In genomic region chr15:67144609-67145306, GRCh38 we compare ENCODE assay signal across 9 cellular contexts.
A peak's percentile ranks its signal among the peaks of the same experiment; 100 is the strongest.
DNase-seq lines count a peak whose midpoint lies in the region; ATAC-seq, FAIRE-seq and TF ChIP-seq lines count a peak whose summit lies in the region.
"Had no signal": no experiment of that assay in that cellular context is flagged by ENCODE, and none has a peak within 500 bp of the region (broad histone marks: within the 10 kb centered on the region; RNA-seq: fewer than 3 reads in every experiment).

No MANE protein-coding gene starts in this region.

- no peak for TF ChIP-seq CTCF in K562 (IDR thresholded peaks at IDR 0.05 in 2 of 3, conservative IDR thresholded peaks at IDR 0.05 in 1 of 3; ENCODE audit: insufficient read depth in 2 of 3, low read depth in 1 of 3, low read length in 3 of 3)

- intact Hi-C loops in K562 (cut with micrococcal nuclease), result no loop called here
- intact Hi-C loops in naive thymus-derived CD4-positive, alpha-beta T cell (cut with micrococcal nuclease), result loop anchor here in 1 of 2 donors (5.0 kb wide), 1 partner anchor 77 kb away; the partner anchor contains the start of gene SMAD3

- H3K9me3 Mint-ChIP-seq in naive thymus-derived CD4-positive, alpha-beta T cell, result no peaks in the 10 kb centered on the region

- no peaks in the 10 kb centered on the region for H3K9me3 ChIP-seq in BLaER1 treated with 17β-estradiol and CSF1 and Interleukin-3, amounts not matched to agents 10 nM and 100 nM (replicated peaks in 1 of 11)
- no peaks in the 10 kb centered on the region for H3K9me3 ChIP-seq in K562 (replicated peaks; ENCODE audit: control insufficient read depth, insufficient read depth, low read depth, low read length)
- no peaks in the 10 kb centered on the region for H3K9me3 ChIP-seq in naive thymus-derived CD4-positive, alpha-beta T cell (ENCODE audit: control insufficient read depth in 2 of 3, low read length in 3 of 3)
- H3K9me3 ChIP-seq: ascending aorta had no signal

- CTCF ChIA-PET in K562 (lab: Yijun Ruan, JAX; ENCODE audit: low intra/inter-chr PET ratio), result no interaction called here
- CTCF ChIA-PET in naive thymus-derived CD4-positive, alpha-beta T cell (lab: Charles Lee), result interaction anchor here (0.6 kb wide), 1 partner anchor 63 kb away, joined by 3 read pairs; no protein-coding TSS in a partner anchor

- peak overlapping the region in 4 of 9 donors; percentile 1 to 88 (median 58) for H3K27ac Mint-ChIP-seq in naive thymus-derived CD4-positive, alpha-beta T cell

- WGBS in K562 (ENCODE audit: insufficient coverage, low coverage, missing lambda C conversion rate), result 59% methylated on average over 7 of the region's 7 CpGs

- DNase-seq in Jurkat, Clone E6-1 (ENCODE audit: low read depth, low spot score), result peak; percentile 75
- DNase-seq in K562 (ENCODE audit: extremely low read depth in 1 of 4, low spot score in 3 of 4) (no peak), epidermal melanocyte (ENCODE audit: insufficient read length, low spot score) (no peak), NCI-H2081 treated with DMSO at 0.1 percent for 48 hours (lab: John Stamatoyannopoulos, UW) (no peak), NCI-H82 (lab: John Stamatoyannopoulos, UW) (no peak)
- no peak for DNase-seq in naive thymus-derived CD4-positive, alpha-beta T cell

- H3K79me2 ChIP-seq in K562 (ENCODE audit: control insufficient read depth, insufficient read depth, low read length), result peaks cover 13% of the 10 kb centered on the region; the same call in 2 of the 3 replicates

- in situ Hi-C loops in K562 (cut with MboI), result no loop called here

- H4K20me1 ChIP-seq in BLaER1 treated with 17β-estradiol and CSF1 and Interleukin-3, amounts not matched to agents 10 nM and 100 nM, result peaks cover 99 to 100% (median 100%) of the 10 kb centered on the region in 11 experiments
- peaks cover 48% of the 10 kb centered on the region for H4K20me1 ChIP-seq in K562 (replicated peaks; ENCODE audit: control insufficient read depth, insufficient read depth, low read length)

- BruUV-seq in K562 (replicated peaks; lab: Mats Ljungman, UMichigan), result no TSS peak

- H3K4me2 ChIP-seq in BLaER1 treated with 17β-estradiol and CSF1 and Interleukin-3, amounts not matched to agents 10 nM and 100 nM, result peak overlapping the region; percentile 79 to 90 (median 85)
- H3K4me2 ChIP-seq in K562 (ENCODE audit: insufficient read depth, low read length), result no peak overlapping the region

- FAIRE-seq in K562 (lab: Jason Lieb, UNC), result no peak

- POLR2A ChIA-PET in K562 (lab: Yijun Ruan, JAX), result interaction anchor here (0.6 kb wide), 1 partner anchor 290 kb away, joined by 3 read pairs; no protein-coding TSS in a partner anchor
- POLR2A ChIA-PET in naive thymus-derived CD4-positive, alpha-beta T cell (lab: Charles Lee), result interaction anchor here (0.6 to 1.9 kb wide), 2 partner anchors 8 to 38 kb away, joined by 3 to 4 read pairs; no protein-coding TSS in a partner anchor

- TF ChIP-seq EP300 in K562 (IDR thresholded peaks at IDR 0.05; ENCODE audit: low read length), result no peak

- peaks cover 0 to 55% (median 20%) of the 10 kb centered on the region in 11 experiments; a peak in 19 of 22 replicates for H3K36me3 ChIP-seq in BLaER1 treated with 17β-estradiol and CSF1 and Interleukin-3, amounts not matched to agents 10 nM and 100 nM
- H3K36me3 ChIP-seq in K562 (ENCODE audit: control insufficient read depth, insufficient read depth, low read length), result no peaks in the 10 kb centered on the region
- no peaks in the 10 kb centered on the region for H3K36me3 ChIP-seq in naive thymus-derived CD4-positive, alpha-beta T cell (ENCODE audit: control insufficient read depth in 2 of 3, insufficient read depth in 3 of 3, low read length in 3 of 3)
- H3K36me3 ChIP-seq: ascending aorta had no signal

- H3K4me1 ChIP-seq in BLaER1 treated with 17β-estradiol and CSF1 and Interleukin-3, amounts not matched to agents 10 nM and 100 nM, result peaks cover 90 to 100% (median 99%) of the 10 kb centered on the region in 10 experiments
- peaks cover 5 to 10% of the 10 kb centered on the region in 2 experiments for H3K4me1 ChIP-seq in K562 (replicated peaks in 1 of 2; ENCODE audit: control insufficient read depth in 2 of 2, insufficient read depth in 2 of 2, low read length in 2 of 2)
- peaks cover 32 to 47% of the 10 kb centered on the region in 2 donors for H3K4me1 ChIP-seq in naive thymus-derived CD4-positive, alpha-beta T cell (ENCODE audit: control insufficient read depth in 2 of 2, insufficient read depth in 2 of 2, low read length in 2 of 2)

- TF ChIP-seq POLR2A in K562 (conservative IDR thresholded peaks at IDR 0.05), result no peak

- H2AFZ ChIP-seq in K562 (ENCODE audit: low read depth, low read length), result no peak overlapping the region

- no peaks in the 10 kb centered on the region for H3K27me3 ChIP-seq in BLaER1 treated with 17β-estradiol and CSF1 and Interleukin-3, amounts not matched to agents 10 nM and 100 nM
- no peaks in the 10 kb centered on the region for H3K27me3 ChIP-seq in K562 (ENCODE audit: control insufficient read depth in 2 of 2, insufficient read depth in 2 of 2, low read length in 2 of 2)
- no peaks in the 10 kb centered on the region for H3K27me3 ChIP-seq in naive thymus-derived CD4-positive, alpha-beta T cell (ENCODE audit: control insufficient read depth in 2 of 2, insufficient read depth in 2 of 2, low read length in 2 of 2)
- H3K27me3 ChIP-seq: ascending aorta had no signal

- H3K27ac ChIP-seq in BLaER1 treated with 17β-estradiol and CSF1 and Interleukin-3, amounts not matched to agents 10 nM and 100 nM, result peak overlapping the region in 10 of 11 experiments; percentile 13 to 83 (median 76); a peak in 16 of 22 replicates
- no peak overlapping the region for H3K27ac ChIP-seq in K562 (ENCODE audit: extremely low read depth, low read depth, low read length)
- no peak overlapping the region for H3K27ac ChIP-seq in naive thymus-derived CD4-positive, alpha-beta T cell (ENCODE audit: low read depth, low read length)
- H3K27ac ChIP-seq: ascending aorta had no signal

- peak overlapping the region in 6 of 11 experiments; percentile 3 to 72 (median 42); a peak in 6 of 22 replicates for H3K9ac ChIP-seq in BLaER1 treated with 17β-estradiol and CSF1 and Interleukin-3, amounts not matched to agents 10 nM and 100 nM
- peak overlapping the region in 1 of 2 experiments; percentile 80; a peak in 2 of 4 replicates for H3K9ac ChIP-seq in K562 (ENCODE audit: insufficient read depth in 1 of 2, low read depth in 2 of 2, low read length in 2 of 2)

- no peak overlapping the region for H3K4me3 ChIP-seq in BLaER1 treated with 17β-estradiol and CSF1 and Interleukin-3, amounts not matched to agents 10 nM and 100 nM
- no peak overlapping the region for H3K4me3 ChIP-seq in Jurkat, Clone E6-1 (ENCODE audit: low read length)
- no peak overlapping the region for H3K4me3 ChIP-seq in K562
- no peak overlapping the region for H3K4me3 ChIP-seq in naive thymus-derived CD4-positive, alpha-beta T cell (ENCODE audit: low read length)
- H3K4me3 ChIP-seq: ascending aorta had no signal

- no peaks in the 10 kb centered on the region for H3K9me1 ChIP-seq in K562 (ENCODE audit: control insufficient read depth, insufficient read depth, low read length)

- H3K4me3 Mint-ChIP-seq in naive thymus-derived CD4-positive, alpha-beta T cell, result peak overlapping the region in 1 of 10 donors; percentile 66

- no peak for TF ChIP-seq RAD21 in K562 (CRISPR knock-in tag; conservative IDR thresholded peaks at IDR 0.05 in 1 of 2, IDR thresholded peaks at IDR 0.05 in 1 of 2)

- ATAC-seq in K562 (no peak), GM21717 (IDR thresholded peaks at IDR 0.05; ENCODE audit: unreplicated experiment) (no peak)
- ATAC-seq in naive thymus-derived CD4-positive, alpha-beta T cell, result peak; percentile 16

- H3K4me1 Mint-ChIP-seq in naive thymus-derived CD4-positive, alpha-beta T cell, result peaks cover 50 to 100% (median 92%) of the 10 kb centered on the region in 7 donors

- H3K27me3 Mint-ChIP-seq in naive thymus-derived CD4-positive, alpha-beta T cell, result no peaks in the 10 kb centered on the region

- H3K36me3 Mint-ChIP-seq in naive thymus-derived CD4-positive, alpha-beta T cell, result peaks cover 0 to 18% (median 0%) of the 10 kb centered on the region in 5 donors

TF ChIP-seq in K562, 482 proteins besides CTCF, POLR2A, EP300 and RAD21:
- TF ChIP-seq RBM25 (IDR thresholded peaks at IDR 0.05; ENCODE audit: low read depth, low read length, severe bottlenecking) (peak; percentile 62), ZNF316 (IDR thresholded peaks at IDR 0.05) (0 out of 2 replicates have a peak, but pooled peaks have one; percentile 4), KDM4B (IDR thresholded peaks at IDR 0.05; ENCODE audit: borderline replicate concordance in 2 of 2, low read depth in 1 of 2) (no peak), MECOM (CRISPR knock-in tag; IDR thresholded peaks at IDR 0.05) (no peak), ZNF277 (CRISPR knock-in tag; IDR thresholded peaks at IDR 0.05; ENCODE audit: borderline replicate concordance) (no peak), KDM1A (IDR thresholded peaks at IDR 0.05) (0 out of 4 replicates have a peak, but pooled peaks have one; percentile 20 to 31)

Comparison
In these comparisons a context has a peak if more than half of its experiments do, and no peak if none do; other contexts are left out.
1. H3K27ac ChIP-seq: peak in BLaER1 treated with 17β-estradiol and CSF1 and Interleukin-3, amounts not matched to agents 10 nM and 100 nM (10 of 11); none in K562 (single experiment) and naive thymus-derived CD4-positive, alpha-beta T cell (single experiment).